ENCODE assay signal across 11 cellular contexts in genomic region chr9:1046639-1047604, GRCh38. TPM values are rescaled to one million over a fixed set of nuclear protein-coding genes. Genes with fewer than 3 reads are reported as not detected.
DNase-seq lines count a peak whose midpoint lies in the region; ATAC-seq and TF ChIP-seq lines count a peak whose summit lies in the region.
"Had no signal": no experiment of that assay in that cellular context is flagged by ENCODE, and none has a peak within 500 bp of the region (broad histone marks: within the 10 kb centered on the region; RNA-seq: fewer than 3 reads in every experiment).

No MANE protein-coding gene starts in this region.

- TF ChIP-seq EP300 in SK-N-SH (IDR thresholded peaks at IDR 0.05; ENCODE audit: borderline replicate concordance in 1 of 2, low read depth in 1 of 2, low read length in 1 of 2): no peak

- peaks cover 61% of the 10 kb centered on the region for H3K4me1 Mint-ChIP-seq in activated CD4-positive, alpha-beta memory T cell treated with anti-CD3 and anti-CD28 coated beads for 36 hours (ENCODE audit: low read depth)
- H3K4me1 Mint-ChIP-seq in stimulated activated memory B cell treated with anti-CD40 and anti-IgM and Interleukin-4, amounts not matched to agents 10 μg/mL and 1 μg/mL and 100 μg/mL, for 72 hours: peaks cover 37% of the 10 kb centered on the region

- H3K79me2 ChIP-seq in SK-N-SH (ENCODE audit: insufficient read depth): no peaks in the 10 kb centered on the region
- no peaks in the 10 kb centered on the region for H3K79me2 ChIP-seq in Karpas-422 (ENCODE audit: low read length)

- H3K27ac Mint-ChIP-seq in activated CD4-positive, alpha-beta memory T cell treated with anti-CD3 and anti-CD28 coated beads for 36 hours: no peak overlapping the region
- no peak overlapping the region for H3K27ac Mint-ChIP-seq in stimulated activated memory B cell treated with anti-CD40 and anti-IgM and Interleukin-4, amounts not matched to agents 10 μg/mL and 1 μg/mL and 100 μg/mL, for 72 hours

- intact Hi-C loops in activated CD4-positive, alpha-beta memory T cell treated with anti-CD3 and anti-CD28 coated beads for 36 hours (cut with micrococcal nuclease): loop anchor here (1.0 to 5.0 kb wide), 2 partner anchors 72 to 205 kb away; partner anchors contain the start of gene DMRT1

- H3F3A ChIP-seq in SK-N-SH (replicated peaks; ENCODE audit: insufficient read depth): no peaks in the 10 kb centered on the region

- H3K4me2 ChIP-seq in SK-N-SH (peak overlapping the region; percentile 75), Karpas-422 (ENCODE audit: low read depth, low read length, poor library complexity, severe bottlenecking) (no peak overlapping the region)

- H3K9me3 ChIP-seq in SK-N-SH (no peaks in the 10 kb centered on the region), Karpas-422 (ENCODE audit: low read length) (no peaks in the 10 kb centered on the region)

- TF ChIP-seq CTCF in SK-N-SH (IDR thresholded peaks at IDR 0.05): no peak

- H3K27ac ChIP-seq in SK-N-SH (ENCODE audit: low read depth in 2 of 2, low read length in 1 of 2) (no peak overlapping the region), Karpas-422 (ENCODE audit: low read length) (no peak overlapping the region)
- H3K27ac ChIP-seq: 22Rv1 had no signal

- H3K4me1 ChIP-seq in SK-N-SH (ENCODE audit: control insufficient read depth in 1 of 2, insufficient read depth in 2 of 2, low read depth in 1 of 2, low read length in 1 of 2) (no peaks in the 10 kb centered on the region), Karpas-422 (ENCODE audit: low read length) (no peaks in the 10 kb centered on the region)

- peaks cover 13% of the 10 kb centered on the region for H3K36me3 Mint-ChIP-seq in activated CD4-positive, alpha-beta memory T cell treated with anti-CD3 and anti-CD28 coated beads for 36 hours
- no peaks in the 10 kb centered on the region for H3K36me3 Mint-ChIP-seq in stimulated activated memory B cell treated with anti-CD40 and anti-IgM and Interleukin-4, amounts not matched to agents 10 μg/mL and 1 μg/mL and 100 μg/mL, for 72 hours

- 16% methylated on average over 34 of the region's 36 CpGs for WGBS in SK-N-SH (ENCODE audit: low lambda C conversion rate)

- no peak for DNase-seq in SK-N-SH
- DNase-seq in activated CD4-positive, alpha-beta memory T cell treated with anti-CD3 and anti-CD28 coated beads for 36 hours: no peak
- DNase-seq in iPS-NIHi7 (ENCODE audit: extremely low spot score): peak; percentile 55
- DNase-seq in OCI-M2 (lab: John Stamatoyannopoulos, UW; ENCODE audit: unreplicated experiment): no peak
- no peak for DNase-seq in Karpas-422
- no peak for DNase-seq in stimulated activated CD4-positive, alpha-beta T cell treated with anti-CD3 and anti-CD28 coated beads, Interleukin-1b, Interleukin-23, amount 100 ng/mL, for 48 hours
- DNase-seq: cortex of kidney had no signal

- H3K9me2 ChIP-seq in SK-N-SH (no peaks in the 10 kb centered on the region), Karpas-422 (replicated peaks; ENCODE audit: insufficient read depth, low read length) (no peaks in the 10 kb centered on the region)

- ATAC-seq in SK-N-SH treated with all-trans-retinoic acid at 6 μM for 48 hours: no peak
- no peak for ATAC-seq in stimulated activated memory B cell treated with anti-CD40 and anti-IgM and Interleukin-4, amounts not matched to agents 10 μg/mL and 1 μg/mL and 100 μg/mL, for 72 hours

- H3K36me3 ChIP-seq in SK-N-SH (replicated peaks in 1 of 2; ENCODE audit: control insufficient read depth in 1 of 2, insufficient read depth in 2 of 2, low read length in 1 of 2) (no peaks in the 10 kb centered on the region), Karpas-422 (ENCODE audit: insufficient read depth, low read length) (no peaks in the 10 kb centered on the region)

- H2AFZ ChIP-seq in SK-N-SH (ENCODE audit: low read depth) (no peak overlapping the region), Karpas-422 (ENCODE audit: low read length) (no peak overlapping the region)

- H4K20me1 ChIP-seq in SK-N-SH (ENCODE audit: insufficient read depth): no peaks in the 10 kb centered on the region
- H4K20me1 ChIP-seq in Karpas-422 (ENCODE audit: insufficient read depth, low read depth, low read length): no peaks in the 10 kb centered on the region

- no peak for TF ChIP-seq RAD21 in SK-N-SH (IDR thresholded peaks at IDR 0.05; ENCODE audit: low read length)

- H3K4me3 ChIP-seq in SK-N-SH (ENCODE audit: low read depth in 2 of 2, low read length in 1 of 2): no peak overlapping the region; a peak in 1 of 4 replicates
- no peak overlapping the region for H3K4me3 ChIP-seq in Karpas-422 (ENCODE audit: low read length)

- POLR2A ChIA-PET in SK-N-SH (lab: Yijun Ruan, JAX): no interaction called here
- POLR2A ChIA-PET in activated CD4-positive, alpha-beta memory T cell treated with anti-CD3 and anti-CD28 coated beads for 36 hours (lab: Charles Lee): no interaction called here

- CTCF ChIA-PET in SK-N-SH (lab: Yijun Ruan, JAX): interaction anchor here (0.6 kb wide), 1 partner anchor 59 kb away, joined by 3 read pairs; no protein-coding TSS in a partner anchor
- CTCF ChIA-PET in activated CD4-positive, alpha-beta memory T cell treated with anti-CD3 and anti-CD28 coated beads for 36 hours (lab: Charles Lee): interaction anchor here (1.2 to 1.4 kb wide), 2 partner anchors 37 to 49 kb away, joined by 3 to 7 read pairs; no protein-coding TSS in a partner anchor

- H3K27me3 Mint-ChIP-seq in activated CD4-positive, alpha-beta memory T cell treated with anti-CD3 and anti-CD28 coated beads for 36 hours: peaks cover 78% of the 10 kb centered on the region
- H3K27me3 Mint-ChIP-seq in stimulated activated memory B cell treated with anti-CD40 and anti-IgM and Interleukin-4, amounts not matched to agents 10 μg/mL and 1 μg/mL and 100 μg/mL, for 72 hours: peaks cover 95% of the 10 kb centered on the region

- H3K9ac ChIP-seq in SK-N-SH (no peak overlapping the region), Karpas-422 (ENCODE audit: low read length) (no peak overlapping the region)

- H3K27me3 ChIP-seq in SK-N-SH (ENCODE audit: insufficient read depth): peaks cover 94% of the 10 kb centered on the region
- no peaks in the 10 kb centered on the region for H3K27me3 ChIP-seq in Karpas-422 (ENCODE audit: low read length)

- no peaks in the 10 kb centered on the region for H3K9me3 Mint-ChIP-seq in activated CD4-positive, alpha-beta memory T cell treated with anti-CD3 and anti-CD28 coated beads for 36 hours
- H3K9me3 Mint-ChIP-seq in stimulated activated memory B cell treated with anti-CD40 and anti-IgM and Interleukin-4, amounts not matched to agents 10 μg/mL and 1 μg/mL and 100 μg/mL, for 72 hours: peaks cover 2% of the 10 kb centered on the region

- H3K4me3 Mint-ChIP-seq in activated CD4-positive, alpha-beta memory T cell treated with anti-CD3 and anti-CD28 coated beads for 36 hours: peak overlapping the region; percentile 79
- peak overlapping the region; percentile 79 for H3K4me3 Mint-ChIP-seq in stimulated activated memory B cell treated with anti-CD40 and anti-IgM and Interleukin-4, amounts not matched to agents 10 μg/mL and 1 μg/mL and 100 μg/mL, for 72 hours

TF ChIP-seq in SK-N-SH, 30 proteins besides CTCF, POLR2A, EP300 and RAD21 (continues in another document):
- TF ChIP-seq TCF12 (IDR thresholded peaks at IDR 0.05): no peak
- no peak for TF ChIP-seq EZH2phosphoT487 (IDR thresholded peaks at IDR 0.05; ENCODE audit: borderline replicate concordance, low read depth)
- no peak for TF ChIP-seq SMC3 (IDR thresholded peaks at IDR 0.05; ENCODE audit: low read depth, low read length)
- TF ChIP-seq PBX3 (IDR thresholded peaks at IDR 0.05): no peak
- TF ChIP-seq RCOR1 (IDR thresholded peaks at IDR 0.05; ENCODE audit: low read length): no peak
- no peak for TF ChIP-seq GABPA (IDR thresholded peaks at IDR 0.05; ENCODE audit: low read depth)

TF ChIP-seq in SK-N-SH treated with all-trans-retinoic acid at 6 μM for 48 hours, 23 proteins besides CTCF, POLR2A, EP300 and RAD21:
- TF ChIP-seq ZNF565 (CRISPR knock-in tag; conservative IDR thresholded peaks at IDR 0.05; ENCODE audit: low read depth): no peak
- TF ChIP-seq ZNF70 (CRISPR knock-in tag; IDR thresholded peaks at IDR 0.05): no peak
TF ChIP-seq in SK-N-SH treated with all-trans-retinoic acid at 6 μM for 48 hours: peak in this region for 0.

RNA-seq across cellular contexts. Expression of gene DMRT2, which starts 3.2 kb away (rescaled TPM):
- polyA plus RNA-seq in SK-N-SH (2012; rRNA removed): not detected in 2 replicates
- not detected in 2 replicates for polyA plus RNA-seq in SK-N-SH (2012; cell fraction: cytosol; rRNA removed)
- not detected in 2 replicates for polyA plus RNA-seq in SK-N-SH (2012; cell fraction: nucleus; rRNA removed)
- under 1 TPM; 0.24 to 0.58 TPM for total RNA-seq in activated CD4-positive, alpha-beta memory T cell treated with anti-CD3 and anti-CD28 coated beads for 36 hours
- total RNA-seq in Karpas-422 (2014; rRNA removed; shearing (Covaris generic); ENCODE audit: low replicate concordance): not detected in 2 replicates
- total RNA-seq: renal cortical epithelial cell had no signal
